8 cellular contexts compared by ENCODE assay signal in the genomic region with DNA sequence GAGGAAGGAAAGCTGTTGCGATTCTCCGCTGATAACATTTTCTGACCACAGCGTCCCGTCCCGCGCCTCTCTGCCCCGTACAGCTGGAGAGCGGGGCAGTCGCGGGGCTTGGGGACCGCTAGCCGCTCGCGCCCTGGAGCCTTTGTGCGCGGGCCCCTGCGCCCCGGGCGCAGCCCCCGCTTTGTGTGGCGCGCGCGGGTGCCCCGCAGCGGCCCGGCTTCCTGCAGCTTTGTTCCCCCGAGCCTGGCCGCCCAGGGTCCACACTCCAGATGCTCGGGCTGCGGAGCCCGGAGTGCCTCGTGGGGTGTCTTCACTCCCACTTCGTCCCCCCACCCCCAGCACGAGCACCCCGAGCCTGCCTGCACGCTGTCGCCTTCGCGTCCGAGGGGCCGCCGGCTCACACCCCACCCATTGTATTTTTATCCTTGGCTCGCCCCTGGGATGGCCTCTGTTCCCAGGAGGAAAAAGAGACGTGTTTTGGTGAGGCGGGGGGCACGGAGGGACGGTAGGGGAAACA.
A peak's percentile ranks its signal among the peaks of the same experiment; 100 is the strongest.
DNase-seq lines count a peak whose midpoint lies in the region; ATAC-seq lines count a peak whose summit lies in the region.

No MANE protein-coding gene starts in this region.

- H3K36me3 ChIP-seq in HUES48 (ENCODE audit: control insufficient read depth, insufficient read depth, low read length), result 0 out of 2 replicates have a peak, but pooled peaks cover 5% of the 10 kb centered on the region
- H3K36me3 ChIP-seq in iPS DF 6.9 (ENCODE audit: control insufficient read depth, insufficient read depth, low read length), result no peaks in the 10 kb centered on the region

- H3K27ac ChIP-seq in HUES48 (ENCODE audit: low read depth, low read length) (peak overlapping the region; percentile 83), iPS DF 6.9 (ENCODE audit: low read length) (no peak overlapping the region)

- peak overlapping the region; percentile 92 for H3K27ac Mint-ChIP-seq in activated naive CD8-positive, alpha-beta T cell

- peak overlapping the region; percentile 96 for H3K4me3 ChIP-seq in HUES48 (ENCODE audit: low read depth, low read length)
- H3K4me3 ChIP-seq in iPS DF 6.9 (ENCODE audit: low read length), result peak overlapping the region; percentile 82

- WGBS in iPS DF 6.9 (ENCODE audit: insufficient coverage, insufficient read length), result no CpG with 5 or more reads among the region's 48 CpGs

- H3K9me3 ChIP-seq in HUES48 (ENCODE audit: control insufficient read depth, insufficient read depth, low read length) (no peaks in the 10 kb centered on the region), iPS DF 6.9 (ENCODE audit: control insufficient read depth, insufficient read depth, low read length) (no peaks in the 10 kb centered on the region)

- H3K9ac ChIP-seq in HUES48 (ENCODE audit: low read depth, low read length), result peak overlapping the region; percentile 82

- DNase-seq in AG20443 (ENCODE audit: low spot score) (peak; percentile 50), iPS DF 6.9 (ENCODE audit: low read depth, low spot score) (no peak), NCI-H128 (lab: John Stamatoyannopoulos, UW; ENCODE audit: unreplicated experiment) (no peak)
- peak; percentile 33 for DNase-seq in stimulated activated naive CD4-positive, alpha-beta T cell treated with Interleukin-2 at 50 U/mL for 16 hours (lab: John Stamatoyannopoulos, UW)

- H3K36me3 Mint-ChIP-seq in activated naive CD8-positive, alpha-beta T cell, result peaks cover 13% of the 10 kb centered on the region

- H3K4me3 Mint-ChIP-seq in activated naive CD8-positive, alpha-beta T cell, result peak overlapping the region; percentile 94

- H3K4me1 ChIP-seq in HUES48 (ENCODE audit: control insufficient read depth, insufficient read depth, low read length), result peaks cover 27% of the 10 kb centered on the region
- 0 out of 2 replicates have a peak, but pooled peaks cover 1% of the 10 kb centered on the region for H3K4me1 ChIP-seq in iPS DF 6.9 (ENCODE audit: control insufficient read depth, insufficient read depth, low read length)

- ATAC-seq in GM19397 (IDR thresholded peaks at IDR 0.05; ENCODE audit: unreplicated experiment) (peak; percentile 15), GM18520 (IDR thresholded peaks at IDR 0.05; ENCODE audit: unreplicated experiment) (no peak)

- H3K4me1 Mint-ChIP-seq in activated naive CD8-positive, alpha-beta T cell (ENCODE audit: low read depth), result peaks cover 50% of the 10 kb centered on the region

- no peaks in the 10 kb centered on the region for H3K27me3 Mint-ChIP-seq in activated naive CD8-positive, alpha-beta T cell

- H3K9me3 Mint-ChIP-seq in activated naive CD8-positive, alpha-beta T cell (ENCODE audit: low read depth), result no peaks in the 10 kb centered on the region

- H3K27me3 ChIP-seq in HUES48 (ENCODE audit: control insufficient read depth, insufficient read depth, low read length) (peaks cover 9% of the 10 kb centered on the region; the same call in 1 of the 2 replicates), iPS DF 6.9 (ENCODE audit: control insufficient read depth, insufficient read depth, low read length) (no peaks in the 10 kb centered on the region)

Comparison
In these comparisons a context has a peak if more than half of its experiments do, and no peak if none do; other contexts are left out.
1. DNase-seq: peak in AG20443 (single experiment) and stimulated activated naive CD4-positive, alpha-beta T cell treated with Interleukin-2 at 50 U/mL for 16 hours (single experiment); none in iPS DF 6.9 (single experiment) and NCI-H128 (single experiment).